Comparison of ENCODE assay signal across 10 cellular contexts in genomic region chr7:143002856-143003255, GRCh38. TPM values are rescaled to one million over a fixed set of nuclear protein-coding genes. Genes with fewer than 3 reads are reported as not detected.
DNase-seq lines count a peak whose midpoint lies in the region; ATAC-seq, FAIRE-seq and TF ChIP-seq lines count a peak whose summit lies in the region.
"Had no signal": no experiment of that assay in that cellular context is flagged by ENCODE, and none has a peak within 500 bp of the region (broad histone marks: within the 10 kb centered on the region; RNA-seq: fewer than 3 reads in every experiment).

No MANE protein-coding gene starts in this region.

- WGBS in small intestine, 3 donors: 18 to 55% (median 35%) methylated on average over 6 of the region's 6 CpGs

- peak; percentile 27 for ATAC-seq in foreskin keratinocyte
- no peak for ATAC-seq in GM19397 (IDR thresholded peaks at IDR 0.05; ENCODE audit: unreplicated experiment)
- no peak for ATAC-seq in GM18868 (IDR thresholded peaks at IDR 0.05; ENCODE audit: unreplicated experiment)

- TF ChIP-seq CTCF in foreskin keratinocyte (conservative IDR thresholded peaks at IDR 0.05): no peak

- FAIRE-seq in small intestine (lab: Jason Lieb, UNC): no peak

- H3K27me3 ChIP-seq in foreskin keratinocyte (peaks cover 12% of the 10 kb centered on the region), small intestine (ENCODE audit: control insufficient read depth in 2 of 2, insufficient read depth in 2 of 2, low read length in 2 of 2) (no peaks in the 10 kb centered on the region)

- no peak overlapping the region for H3K27ac ChIP-seq in SK-N-MC
- H3K27ac ChIP-seq in foreskin keratinocyte: no peak overlapping the region
- no peak overlapping the region for H3K27ac ChIP-seq in small intestine (ENCODE audit: low read depth in 1 of 2, low read length in 1 of 2)
- H3K27ac ChIP-seq: 22Rv1 had no signal

- DNase-seq in NCI-H1105 treated with DMSO at 0.1 percent for 48 hours (lab: John Stamatoyannopoulos, UW) (peak; percentile 7), NCI-H1105 (lab: John Stamatoyannopoulos, UW) (no peak), SK-N-MC (ENCODE audit: low read depth, low spot score) (no peak), foreskin keratinocyte (peak in 1 of 2 donors; percentile 0), small intestine (peak; percentile 92), islet precursor cell (no peak)

- H3K9me3 ChIP-seq in SK-N-MC (ENCODE audit: low read depth, low read length) (no peaks in the 10 kb centered on the region), small intestine (ENCODE audit: control insufficient read depth, low read depth) (no peaks in the 10 kb centered on the region)

- peak overlapping the region; percentile 69 for H3K4me3 ChIP-seq in SK-N-MC
- peak overlapping the region in 1 of 2 donors; percentile 10 for H3K4me3 ChIP-seq in small intestine (ENCODE audit: low read depth in 1 of 2, low read length in 2 of 2)

- H3K36me3 ChIP-seq in SK-N-MC (ENCODE audit: insufficient read depth, low read length) (no peaks in the 10 kb centered on the region), small intestine (ENCODE audit: control insufficient read depth in 2 of 2, insufficient read depth in 2 of 2, low read length in 2 of 2) (no peaks in the 10 kb centered on the region)

- H3K4me1 ChIP-seq in foreskin keratinocyte (no peaks in the 10 kb centered on the region), small intestine (ENCODE audit: control insufficient read depth in 2 of 2, insufficient read depth in 1 of 2, low read depth in 1 of 2, low read length in 1 of 2) (peaks cover 0 to 4% of the 10 kb centered on the region in 2 donors)

- H3K9ac ChIP-seq in SK-N-MC (ENCODE audit: insufficient read length): no peak overlapping the region

RNA-seq across cellular contexts. Expression of gene OR9A2, which starts 24.1 kb away (rescaled TPM):
- total RNA-seq in foreskin keratinocyte: not detected in 2 replicates
- polyA plus RNA-seq in foreskin keratinocyte (not detected in 2 replicates), small intestine (not detected)
- total RNA-seq: neural crest cell had no signal

RNA-seq across cellular contexts. Expression of gene KEL, which starts 40.7 kb away (rescaled TPM):
- not detected in 2 replicates for total RNA-seq in foreskin keratinocyte
- polyA plus RNA-seq in foreskin keratinocyte (0.04 TPM in 1 of 2 replicates, not detected in the other), small intestine (under 1 TPM in 1 of 3 donors, not detected in 2; 0.13 TPM)

RNA-seq across cellular contexts. Expression of gene OR6V1, which starts 49.3 kb away (rescaled TPM):
- not detected in 2 replicates for total RNA-seq in foreskin keratinocyte
- polyA plus RNA-seq in foreskin keratinocyte (not detected in 2 replicates), small intestine (not detected)
- total RNA-seq: neural crest cell had no signal

Comparison
In these comparisons a context has a peak if more than half of its experiments do, and no peak if none do; other contexts are left out.
1. DNase-seq: peak in NCI-H1105 treated with DMSO at 0.1 percent for 48 hours (single experiment) and small intestine (single experiment); none in NCI-H1105 (single experiment), SK-N-MC (single experiment) and islet precursor cell (single experiment).